16 cellular contexts compared by ENCODE assay signal in genomic region chr2:62884514-62884913, GRCh38.
DNase-seq lines count a peak whose midpoint lies in the region; ATAC-seq and TF ChIP-seq lines count a peak whose summit lies in the region.
"Had no signal": no experiment of that assay in that cellular context is flagged by ENCODE, and none has a peak within 500 bp of the region (broad histone marks: within the 10 kb centered on the region; RNA-seq: fewer than 3 reads in every experiment).

No MANE protein-coding gene starts in this region.

- no peak overlapping the region for H4K91ac ChIP-seq in IMR-90 (ENCODE audit: insufficient read depth, low read depth, low read length)

- no peak overlapping the region for H2BK15ac ChIP-seq in IMR-90 (ENCODE audit: low read depth, low read length)

- CTCF ChIA-PET in IMR-90 (lab: Yijun Ruan, JAX) = no interaction called here

- H3K79me1 ChIP-seq in IMR-90 (ENCODE audit: low read depth in 1 of 2, low read length in 2 of 2) = no peaks in the 10 kb centered on the region; a peak in 1 of 4 replicates

- no peaks in the 10 kb centered on the region for H3K36me3 ChIP-seq in IMR-90 (ENCODE audit: control insufficient read depth, insufficient read depth, low read length)

- no peak overlapping the region for H3K14ac ChIP-seq in IMR-90 (replicated peaks; ENCODE audit: low read depth, low read length)

- no peak overlapping the region for H3K27ac Mint-ChIP-seq in activated T-helper 1 cell treated with anti-CD3 and anti-CD28 coated beads, Interleukin-12 subunit alpha, Interleukin-12 subunit beta, Interleukin-2, Interleukin-4 antibody, amounts not matched to agents 30 ng/mL and 10 ng/mL and 1 ng/mL, durations not matched to agents 14 hours and 24 hours and 36 hours

- intact Hi-C loops in IMR-90 (cut with micrococcal nuclease) = no loop called here
- intact Hi-C loops in activated T-helper 1 cell treated with anti-CD3 and anti-CD28 coated beads, Interleukin-12 subunit alpha, Interleukin-12 subunit beta, Interleukin-2, Interleukin-4 antibody, amounts not matched to agents 30 ng/mL and 10 ng/mL and 1 ng/mL, durations not matched to agents 14 hours and 24 hours and 36 hours (cut with micrococcal nuclease) = no loop called here

- H3K9me3 Mint-ChIP-seq in activated T-helper 1 cell treated with anti-CD3 and anti-CD28 coated beads, Interleukin-12 subunit alpha, Interleukin-12 subunit beta, Interleukin-2, Interleukin-4 antibody, amounts not matched to agents 30 ng/mL and 10 ng/mL and 1 ng/mL, durations not matched to agents 14 hours and 24 hours and 36 hours = peaks cover 5% of the 10 kb centered on the region

- no peak for TF ChIP-seq CTCF in AG10803 (conservative IDR thresholded peaks at IDR 0.05; ENCODE audit: low read length)
- no peak for TF ChIP-seq CTCF in IMR-90 (conservative IDR thresholded peaks at IDR 0.05; ENCODE audit: low read depth, low read length)

- no peak overlapping the region for H3K18ac ChIP-seq in IMR-90 (ENCODE audit: low read depth, low read length)

- no peak overlapping the region for H4K8ac ChIP-seq in IMR-90 (ENCODE audit: low read depth in 2 of 2, low read length in 2 of 2)

- no peak overlapping the region for H3K4me3 Mint-ChIP-seq in activated T-helper 1 cell treated with anti-CD3 and anti-CD28 coated beads, Interleukin-12 subunit alpha, Interleukin-12 subunit beta, Interleukin-2, Interleukin-4 antibody, amounts not matched to agents 30 ng/mL and 10 ng/mL and 1 ng/mL, durations not matched to agents 14 hours and 24 hours and 36 hours
- H3K4me3 Mint-ChIP-seq: IgD-negative memory B cell had no signal

- H3K23ac ChIP-seq in IMR-90 (ENCODE audit: low read depth, low read length) = no peak overlapping the region

- peak; percentile 56; the same call in 1 of the 2 replicates for ATAC-seq in IMR-90 (ENCODE audit: low read depth)
- ATAC-seq: PC-3 had no signal

- no peak overlapping the region for H2BK120ac ChIP-seq in IMR-90 (ENCODE audit: low read depth, low read length)

- no peaks in the 10 kb centered on the region for H4K20me1 ChIP-seq in IMR-90 (ENCODE audit: insufficient read depth, low read length)

- no peak overlapping the region for H2AK5ac ChIP-seq in IMR-90 (ENCODE audit: low read depth, low read length)

- no peak overlapping the region for H3K9ac ChIP-seq in IMR-90 (ENCODE audit: low read depth, low read length)

- no peak for TF ChIP-seq RAD21 in IMR-90 (IDR thresholded peaks at IDR 0.05; ENCODE audit: low read length)

- H3K4me1 ChIP-seq in IMR-90 (ENCODE audit: control insufficient read depth, insufficient read depth, low read length) = no peaks in the 10 kb centered on the region
- H3K4me1 ChIP-seq: SJCRH30 had no signal

- H3K27ac ChIP-seq in IMR-90 (ENCODE audit: insufficient read depth, low read length) = no peak overlapping the region
- H3K27ac ChIP-seq: SJCRH30 had no signal

- no peak overlapping the region for H2AFZ ChIP-seq in IMR-90 (replicated peaks; ENCODE audit: low read length, poor library complexity)

- H2AK9ac ChIP-seq in IMR-90 (replicated peaks; ENCODE audit: low read depth, low read length, poor library complexity) = no peak overlapping the region

- dilution Hi-C loops in IMR-90 (cut with HindIII; ENCODE audit: low sequenced_read_pairs, unreplicated experiment) = no loop called here

- no peak for TF ChIP-seq POLR2A in IMR-90 (IDR thresholded peaks at IDR 0.05; ENCODE audit: low read depth, low read length)

- no peak overlapping the region for H2BK20ac ChIP-seq in IMR-90 (ENCODE audit: low read depth, low read length)

- no peaks in the 10 kb centered on the region for H3K36me3 Mint-ChIP-seq in activated T-helper 1 cell treated with anti-CD3 and anti-CD28 coated beads, Interleukin-12 subunit alpha, Interleukin-12 subunit beta, Interleukin-2, Interleukin-4 antibody, amounts not matched to agents 30 ng/mL and 10 ng/mL and 1 ng/mL, durations not matched to agents 14 hours and 24 hours and 36 hours (ENCODE audit: low read depth)

- no peaks in the 10 kb centered on the region for H3K27me3 Mint-ChIP-seq in activated T-helper 1 cell treated with anti-CD3 and anti-CD28 coated beads, Interleukin-12 subunit alpha, Interleukin-12 subunit beta, Interleukin-2, Interleukin-4 antibody, amounts not matched to agents 30 ng/mL and 10 ng/mL and 1 ng/mL, durations not matched to agents 14 hours and 24 hours and 36 hours (ENCODE audit: insufficient read depth)
- H3K27me3 Mint-ChIP-seq: IgD-negative memory B cell had no signal

- H4K5ac ChIP-seq in IMR-90 (ENCODE audit: low read depth, low read length) = no peak overlapping the region

- WGBS in IMR-90 (ENCODE audit: extremely low coverage in 2 of 2, insufficient read length in 1 of 2), 2 experiments = no CpG with 5 or more reads among the region's 1 CpG

- DNase-seq in AG10803 (ENCODE audit: low read depth) = peak; percentile 9
- peak; percentile 30 for DNase-seq in IMR-90
- peak; percentile 16 for DNase-seq in astrocyte of the hippocampus (ENCODE audit: low read depth, low spot score)
- peak; percentile 9 to 64 for DNase-seq in lung microvascular endothelial cell (ENCODE audit: low read depth in 2 of 2)
- DNase-seq in activated T-helper 1 cell treated with anti-CD3 and anti-CD28 coated beads, Interleukin-12 subunit alpha, Interleukin-12 subunit beta, Interleukin-2, Interleukin-4 antibody, amounts not matched to agents 30 ng/mL and 10 ng/mL and 1 ng/mL, durations not matched to agents 14 hours and 24 hours and 36 hours (ENCODE audit: low spot score) = no peak
- no peak for DNase-seq in globus pallidus (ENCODE audit: low spot score)
- no peak for DNase-seq in NCI-H2081 (lab: John Stamatoyannopoulos, UW)
- no peak for DNase-seq in HCEC 1CT
- DNase-seq: C1 segment of cervical spinal cord, Kasumi-1, NCI-H1105 treated with DMSO at 0.1 percent for 48 hours, NCI-H187, NCI-H446 treated with DMSO at 0.1 percent for 48 hours, PC-3, SJCRH30 had no signal

- no peaks in the 10 kb centered on the region for H3K9me1 ChIP-seq in IMR-90 (ENCODE audit: insufficient read depth, low read length)

- H3K4ac ChIP-seq in IMR-90 (ENCODE audit: low read depth, low read length) = no peak overlapping the region

- no TSS peak for BruUV-seq in IMR-90 (replicated peaks; lab: Mats Ljungman, UMichigan)

- H3K4me2 ChIP-seq in IMR-90 (ENCODE audit: low read depth, low read length) = no peak overlapping the region

- no peak overlapping the region for H2BK5ac ChIP-seq in IMR-90 (ENCODE audit: low read depth, low read length, poor library complexity, severe bottlenecking)

- H3K4me1 Mint-ChIP-seq in activated T-helper 1 cell treated with anti-CD3 and anti-CD28 coated beads, Interleukin-12 subunit alpha, Interleukin-12 subunit beta, Interleukin-2, Interleukin-4 antibody, amounts not matched to agents 30 ng/mL and 10 ng/mL and 1 ng/mL, durations not matched to agents 14 hours and 24 hours and 36 hours (ENCODE audit: low read depth) = no peaks in the 10 kb centered on the region
- H3K4me1 Mint-ChIP-seq: IgD-negative memory B cell had no signal

- POLR2A ChIA-PET in IMR-90 (lab: Charles Lee; ENCODE audit: unreplicated experiment) = no interaction called here

- no peaks in the 10 kb centered on the region for H3K27me3 ChIP-seq in IMR-90 (ENCODE audit: control insufficient read depth, insufficient read depth, low read length)
- H3K27me3 ChIP-seq: SJCRH30 had no signal

- H3K56ac ChIP-seq in IMR-90 (ENCODE audit: extremely low read depth, insufficient read depth, low read length) = no peak overlapping the region

- in situ Hi-C loops in IMR-90 (cut with MboI; ENCODE audit: low sequenced_read_pairs) = no loop called here

- H3K4me3 ChIP-seq in AG10803 (ENCODE audit: low read length) = no peak overlapping the region
- no peak overlapping the region for H3K4me3 ChIP-seq in IMR-90 (ENCODE audit: insufficient read depth, low read depth, low read length)
- H3K4me3 ChIP-seq: SJCRH30 had no signal

- H3K9me3 ChIP-seq in IMR-90 (ENCODE audit: control insufficient read depth, insufficient read depth, low read length) = no peaks in the 10 kb centered on the region
- H3K9me3 ChIP-seq: SJCRH30 had no signal

TF ChIP-seq in IMR-90, 13 proteins besides CTCF, POLR2A, EP300 and RAD21:
- TF ChIP-seq MAZ (IDR thresholded peaks at IDR 0.05; ENCODE audit: borderline replicate concordance, low read depth, low read length) (no peak), SMC3 (IDR thresholded peaks at IDR 0.05; ENCODE audit: low read depth, low read length) (no peak), MXI1 (IDR thresholded peaks at IDR 0.05; ENCODE audit: borderline replicate concordance, low read depth, low read length) (no peak), FOS (IDR thresholded peaks at IDR 0.05; ENCODE audit: low read depth, low read length) (no peak), USF2 (IDR thresholded peaks at IDR 0.05; ENCODE audit: low read depth, low read length) (no peak), NFE2L2 (IDR thresholded peaks at IDR 0.05; ENCODE audit: low read depth, low read length) (no peak), RFX5 (IDR thresholded peaks at IDR 0.05; ENCODE audit: low read depth, low read length) (no peak)

Comparison
In these comparisons a context has a peak if more than half of its experiments do, and no peak if none do; other contexts are left out.
1. DNase-seq: peak in AG10803 (single experiment), IMR-90 (single experiment), astrocyte of the hippocampus (single experiment) and lung microvascular endothelial cell (2 of 2); none in activated T-helper 1 cell treated with anti-CD3 and anti-CD28 coated beads, Interleukin-12 subunit alpha, Interleukin-12 subunit beta, Interleukin-2, Interleukin-4 antibody, amounts not matched to agents 30 ng/mL and 10 ng/mL and 1 ng/mL, durations not matched to agents 14 hours and 24 hours and 36 hours (single experiment), globus pallidus (single experiment), NCI-H2081 (0 of 2) and HCEC 1CT (single experiment).